Comparison of ENCODE assay signal across 2 cellular contexts in the genomic region with DNA sequence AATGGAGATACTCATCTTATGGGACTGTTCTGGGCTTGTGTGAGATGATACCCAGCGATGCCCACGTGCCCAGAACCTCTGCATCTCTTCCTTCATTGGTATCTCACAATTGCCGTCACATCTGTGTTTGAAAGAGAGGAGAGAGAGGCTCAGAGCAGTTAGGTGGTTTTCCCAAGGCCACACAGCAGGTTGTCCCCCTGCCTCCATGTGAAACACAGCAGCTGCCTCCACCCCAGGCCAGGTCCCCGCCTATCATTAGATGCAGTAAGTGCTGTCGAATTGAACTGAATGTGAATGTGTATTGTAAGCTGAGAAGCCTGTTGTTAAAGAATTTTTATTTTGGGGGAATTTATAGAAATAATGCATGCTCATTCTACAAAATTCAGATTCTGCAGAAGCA. TPM values are rescaled to one million over a fixed set of nuclear protein-coding genes. Genes with fewer than 3 reads are reported as not detected.
"Had no signal": no experiment of that assay in that cellular context is flagged by ENCODE, and none has a peak within 500 bp of the region (broad histone marks: within the 10 kb centered on the region; RNA-seq: fewer than 3 reads in every experiment).

No MANE protein-coding gene starts in this region.

RNA-seq across cellular contexts. Expression of gene BMP8A, which starts 5.1 kb away (rescaled TPM):
- total RNA-seq: HT1080, IMR-90 had no signal
- polyA plus RNA-seq: IMR-90 had no signal
